ENCODE assay signal across 8 cellular contexts in the genomic region with DNA sequence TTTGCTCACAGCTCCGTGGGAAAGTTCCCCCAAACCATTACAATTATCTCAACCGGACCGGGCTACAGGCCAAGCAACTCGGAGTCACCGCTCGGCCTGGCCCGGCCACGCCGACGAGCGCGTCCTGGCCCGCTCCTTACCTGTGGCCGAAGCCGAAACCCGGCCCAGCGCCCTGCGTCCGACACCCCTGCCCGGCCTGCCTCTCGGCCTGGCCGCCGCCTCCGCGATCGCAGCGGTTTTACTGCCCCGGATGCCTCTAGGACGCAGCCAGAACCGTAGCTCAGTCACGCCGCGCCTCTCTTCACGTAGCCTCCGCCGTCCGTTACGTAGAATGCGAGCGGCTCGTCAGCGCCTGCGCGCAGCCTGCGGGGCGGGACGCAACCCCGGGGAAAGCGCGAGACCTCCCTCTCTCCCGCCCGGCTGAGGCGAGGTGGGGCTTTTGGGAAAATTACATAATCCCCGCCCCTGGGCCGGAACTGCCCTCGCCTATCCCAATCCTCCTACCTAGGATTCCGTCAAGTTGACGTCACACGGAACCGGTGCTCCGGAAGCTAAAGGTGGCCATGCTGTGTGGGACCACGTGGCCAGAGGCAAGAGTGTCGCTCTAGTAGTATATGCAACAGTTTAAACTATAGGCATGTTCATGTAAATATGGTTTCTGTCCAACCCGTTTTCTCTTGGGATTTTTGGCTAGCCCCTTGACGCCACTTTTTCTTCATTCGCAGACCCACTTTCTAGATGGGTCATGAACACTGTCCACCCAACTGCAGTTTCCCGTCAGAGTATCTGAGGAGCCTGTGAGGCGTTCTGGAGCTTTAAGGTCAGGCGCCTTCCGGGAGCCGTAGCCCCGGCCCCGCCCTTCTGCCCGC. TPM values are rescaled to one million over a fixed set of nuclear protein-coding genes. Genes with fewer than 3 reads are reported as not detected.
DNase-seq lines count a peak whose midpoint lies in the region; ATAC-seq, FAIRE-seq and TF ChIP-seq lines count a peak whose summit lies in the region.

A gene with protein sequence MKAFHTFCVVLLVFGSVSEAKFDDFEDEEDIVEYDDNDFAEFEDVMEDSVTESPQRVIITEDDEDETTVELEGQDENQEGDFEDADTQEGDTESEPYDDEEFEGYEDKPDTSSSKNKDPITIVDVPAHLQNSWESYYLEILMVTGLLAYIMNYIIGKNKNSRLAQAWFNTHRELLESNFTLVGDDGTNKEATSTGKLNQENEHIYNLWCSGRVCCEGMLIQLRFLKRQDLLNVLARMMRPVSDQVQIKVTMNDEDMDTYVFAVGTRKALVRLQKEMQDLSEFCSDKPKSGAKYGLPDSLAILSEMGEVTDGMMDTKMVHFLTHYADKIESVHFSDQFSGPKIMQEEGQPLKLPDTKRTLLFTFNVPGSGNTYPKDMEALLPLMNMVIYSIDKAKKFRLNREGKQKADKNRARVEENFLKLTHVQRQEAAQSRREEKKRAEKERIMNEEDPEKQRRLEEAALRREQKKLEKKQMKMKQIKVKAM (minus strand): TSS at position 326 of the 869 bp plus-strand sequence. CDS start 7,422 bp downstream, outside the sequence.

- no peak for TF ChIP-seq CTCF in AG10803 (conservative IDR thresholded peaks at IDR 0.05; ENCODE audit: low read length)

- DNase-seq in AG10803 (ENCODE audit: low read depth) (peak; percentile 99), NCI-H460 (ENCODE audit: extremely low read depth, low read depth) (peak; percentile 100), cerebellar nuclear complex (lab: John Stamatoyannopoulos, UW) (peak; percentile 91 to 98)
- DNase-seq in activated CD4-positive, CD25-positive, alpha-beta regulatory T cell treated with anti-CD3 and anti-CD28 coated beads, Interleukin-2, amount 50 U/mL, for 72 hours = peak; percentile 98
- DNase-seq in stimulated activated CD4-positive, alpha-beta T cell treated with anti-CD3 and anti-CD28 coated beads, Interleukin-12 subunit alpha, Interleukin-12 subunit beta, amount 100 ng/mL, for 4 hours = peak; percentile 95

- ATAC-seq in GM19043 (IDR thresholded peaks at IDR 0.05; ENCODE audit: low read depth, unreplicated experiment) (peak; percentile 78), HG03378 (IDR thresholded peaks at IDR 0.05; ENCODE audit: unreplicated experiment) (peak; percentile 89)

- peak within 1 kb of the TSS; percentile 94 for H3K4me3 ChIP-seq in AG10803 (ENCODE audit: low read length)

- peak; percentile 92 for FAIRE-seq in islet of Langerhans (lab: Jason Lieb, UNC)

RNA-seq across cellular contexts. Expression of the gene that starts here (rescaled TPM):
- total RNA-seq in NCI-H460 (2014; rRNA removed; shearing (Covaris generic)) = 66.5 and 79.2 TPM in 2 replicates
- 58.0 and 72.9 TPM in 2 replicates for polyA plus RNA-seq in NCI-H460 (2014; cell fraction: nucleus; rRNA removed)

Comparison
In these comparisons a context has a peak if more than half of its experiments do, and no peak if none do; other contexts are left out.
1. Peak in every context shown above with its lines: DNase-seq, ATAC-seq and H3K4me3 ChIP-seq.